Comparison of ENCODE assay signal across 1 cellular context in genomic region chr2:71783215-71783614, GRCh38.
TF ChIP-seq lines count a peak whose summit lies in the region.

No MANE protein-coding gene starts in this region.

TF ChIP-seq in SK-N-SH treated with all-trans-retinoic acid at 6 μM for 48 hours, 23 proteins besides CTCF, POLR2A, EP300 and RAD21 (continued from another document):
- no peak for TF ChIP-seq TOX (CRISPR knock-in tag; IDR thresholded peaks at IDR 0.05; ENCODE audit: borderline replicate concordance)
- TF ChIP-seq CREB5 (CRISPR knock-in tag; IDR thresholded peaks at IDR 0.05; ENCODE audit: low read depth), result no peak
- TF ChIP-seq PATZ1 (CRISPR knock-in tag; IDR thresholded peaks at IDR 0.05; ENCODE audit: borderline replicate concordance), result no peak
- TF ChIP-seq BACH2 (CRISPR knock-in tag; IDR thresholded peaks at IDR 0.05; ENCODE audit: borderline replicate concordance), result no peak
- TF ChIP-seq GLIS3 (CRISPR knock-in tag; IDR thresholded peaks at IDR 0.05), result no peak
